In genomic region chr15:63291507-63291906, GRCh38 we compare ENCODE assay signal across 14 cellular contexts. TPM values are rescaled to one million over a fixed set of nuclear protein-coding genes. Genes with fewer than 3 reads are reported as not detected.
DNase-seq lines count a peak whose midpoint lies in the region; ATAC-seq lines count a peak whose summit lies in the region.
"Had no signal": no experiment of that assay in that cellular context is flagged by ENCODE, and none has a peak within 500 bp of the region (broad histone marks: within the 10 kb centered on the region; RNA-seq: fewer than 3 reads in every experiment).

No MANE protein-coding gene starts in this region.

- no peak overlapping the region for H3K27ac Mint-ChIP-seq in naive thymus-derived CD8-positive, alpha-beta T cell
- H3K27ac Mint-ChIP-seq: activated B cell treated with CpG ODN at 0.5 μM for 24 hours; activated T-helper 1 cell treated with anti-CD3 and anti-CD28 coated beads, Interleukin-12 subunit alpha, Interleukin-12 subunit beta, Interleukin-2, Interleukin-4 antibody, amounts not matched to agents 30 ng/mL and 10 ng/mL and 1 ng/mL, durations not matched to agents 14 hours and 24 hours and 36 hours had no signal

- no peak overlapping the region for H2AFZ ChIP-seq in ACC112 (ENCODE audit: low read length, unreplicated experiment)

- H3K27ac ChIP-seq in ACC112 (ENCODE audit: low read depth, low read length), result peak overlapping the region; percentile 93
- no peak overlapping the region for H3K27ac ChIP-seq in mesendoderm (ENCODE audit: low read depth, low read length)

- H3K79me2 ChIP-seq in ACC112 (ENCODE audit: control insufficient read depth, insufficient read depth, low read length, unreplicated experiment) (no peaks in the 10 kb centered on the region), mesendoderm (ENCODE audit: control insufficient read depth, insufficient read depth, low read length) (no peaks in the 10 kb centered on the region)

- peaks cover 2 to 20% (median 15%) of the 10 kb centered on the region in 4 donors for H3K4me1 Mint-ChIP-seq in naive thymus-derived CD8-positive, alpha-beta T cell

- peaks cover 7% of the 10 kb centered on the region for H3K36me3 ChIP-seq in ACC112 (ENCODE audit: insufficient read depth, low read length)
- no peaks in the 10 kb centered on the region for H3K36me3 ChIP-seq in mesendoderm (ENCODE audit: control insufficient read depth, insufficient read depth, low read length)

- no peak overlapping the region for H3K4me3 Mint-ChIP-seq in naive thymus-derived CD8-positive, alpha-beta T cell
- H3K4me3 Mint-ChIP-seq: activated B cell treated with CpG ODN at 0.5 μM for 24 hours; activated T-helper 1 cell treated with anti-CD3 and anti-CD28 coated beads, Interleukin-12 subunit alpha, Interleukin-12 subunit beta, Interleukin-2, Interleukin-4 antibody, amounts not matched to agents 30 ng/mL and 10 ng/mL and 1 ng/mL, durations not matched to agents 14 hours and 24 hours and 36 hours had no signal

- no peak for ATAC-seq in naive thymus-derived CD8-positive, alpha-beta T cell
- ATAC-seq in sciatic nerve (no peak), HG02840 (IDR thresholded peaks at IDR 0.05; ENCODE audit: low FRiP score, unreplicated experiment) (no peak)

- peak; percentile 83 for DNase-seq in LHCN-M2 (ENCODE audit: low read depth)
- DNase-seq in dermis microvascular lymphatic vessel endothelial cell (ENCODE audit: low read depth in 2 of 2), result peak; percentile 63 to 84
- DNase-seq in mesendoderm, result no peak
- no peak for DNase-seq in naive thymus-derived CD8-positive, alpha-beta T cell
- DNase-seq in sciatic nerve (ENCODE audit: low spot score), result no peak
- no peak for DNase-seq in Ammon's horn (ENCODE audit: low spot score)
- DNase-seq: activated B cell treated with CpG ODN at 0.5 μM for 24 hours; C1 segment of cervical spinal cord; NCI-H1694; retina; stimulated activated CD8-positive, alpha-beta memory T cell treated with anti-CD3 and anti-CD28 coated beads, Interleukin-4, amount 100 ng/mL, for 48 hours had no signal

- no peak overlapping the region for H2AK5ac ChIP-seq in mesendoderm (ENCODE audit: low read length)

- intact Hi-C loops in sciatic nerve (cut with DNase I), result loop anchor here (5.0 kb wide), 1 partner anchor 111 kb away; no protein-coding TSS in a partner anchor

- H3K18ac ChIP-seq in mesendoderm (ENCODE audit: low read length), result peak overlapping the region; percentile 68

- no peak overlapping the region for H3K9ac ChIP-seq in mesendoderm (ENCODE audit: low read length)

- no peak overlapping the region for H3K4ac ChIP-seq in mesendoderm (ENCODE audit: low read depth, low read length)

- no peak overlapping the region for H3K23ac ChIP-seq in mesendoderm (ENCODE audit: low read length)

- H3K27me3 ChIP-seq in ACC112 (ENCODE audit: insufficient read depth, low read length), result no peaks in the 10 kb centered on the region
- no peaks in the 10 kb centered on the region for H3K27me3 ChIP-seq in mesendoderm (ENCODE audit: insufficient read depth, low read length, poor library complexity)

- H3K79me1 ChIP-seq in mesendoderm (ENCODE audit: low read length), result no peaks in the 10 kb centered on the region

- H4K5ac ChIP-seq in mesendoderm (ENCODE audit: low read length), result no peak overlapping the region

- no peak overlapping the region for H3K4me2 ChIP-seq in mesendoderm (ENCODE audit: low read length)

- no peak overlapping the region for H2BK15ac ChIP-seq in mesendoderm (replicated peaks; ENCODE audit: low read depth)

- peaks cover 0 to 76% (median 12%) of the 10 kb centered on the region in 3 donors for H3K36me3 Mint-ChIP-seq in naive thymus-derived CD8-positive, alpha-beta T cell

- H2BK5ac ChIP-seq in mesendoderm (ENCODE audit: low read length), result no peak overlapping the region

- no peak overlapping the region for H4K8ac ChIP-seq in mesendoderm (ENCODE audit: low read depth, low read length)

- H3K4me3 ChIP-seq in ACC112 (ENCODE audit: low read depth, low read length), result no peak overlapping the region
- H3K4me3 ChIP-seq in mesendoderm (ENCODE audit: low read length), result no peak overlapping the region

- H3K27me3 Mint-ChIP-seq in naive thymus-derived CD8-positive, alpha-beta T cell, result no peaks in the 10 kb centered on the region
- H3K27me3 Mint-ChIP-seq: activated B cell treated with CpG ODN at 0.5 μM for 24 hours had no signal

- H2BK120ac ChIP-seq in mesendoderm (ENCODE audit: low read depth, low read length), result no peak overlapping the region

- no peak overlapping the region for H3K56ac ChIP-seq in mesendoderm (ENCODE audit: low read length)

- peaks cover 37% of the 10 kb centered on the region for H3K4me1 ChIP-seq in ACC112 (ENCODE audit: control insufficient read depth, insufficient read depth, low read length, unreplicated experiment)
- no peaks in the 10 kb centered on the region for H3K4me1 ChIP-seq in mesendoderm (ENCODE audit: control insufficient read depth, low read depth, low read length)

- POLR2A ChIA-PET in naive thymus-derived CD8-positive, alpha-beta T cell (lab: Charles Lee), result interaction anchor here (1.2 kb wide), 1 partner anchor 172 kb away, joined by 4 read pairs; no protein-coding TSS in a partner anchor

- H3K9me3 Mint-ChIP-seq in naive thymus-derived CD8-positive, alpha-beta T cell, result no peaks in the 10 kb centered on the region
- H3K9me3 Mint-ChIP-seq: activated B cell treated with CpG ODN at 0.5 μM for 24 hours; activated T-helper 1 cell treated with anti-CD3 and anti-CD28 coated beads, Interleukin-12 subunit alpha, Interleukin-12 subunit beta, Interleukin-2, Interleukin-4 antibody, amounts not matched to agents 30 ng/mL and 10 ng/mL and 1 ng/mL, durations not matched to agents 14 hours and 24 hours and 36 hours had no signal

RNA-seq across cellular contexts. Expression of gene APH1B, which starts 14.1 kb away (rescaled TPM):
- total RNA-seq in LHCN-M2 (2014; rRNA removed) (27.3 and 32.8 TPM in 2 replicates), dermis microvascular lymphatic vessel endothelial cell (18.9 and 27.1 TPM in 2 replicates), sciatic nerve (22.5 TPM)
- 17.8 TPM for polyA plus RNA-seq in LHCN-M2 (2012)
- polyA plus RNA-seq in mesendoderm (2013, experiment 1 of 2), result 7.5 TPM
- 6.9 TPM for polyA plus RNA-seq in mesendoderm (2013, experiment 2 of 2)
- total RNA-seq in naive thymus-derived CD8-positive, alpha-beta T cell, result 10 to 100 TPM; 27.0 to 28.5 TPM
- 10 to 100 TPM in 2 of 3 donors, 1 to 10 TPM in 1; 8.3 to 14.3 (median 11.1) TPM for polyA plus RNA-seq in naive thymus-derived CD8-positive, alpha-beta T cell

Comparison
In these comparisons a context has a peak if more than half of its experiments do, and no peak if none do; other contexts are left out.
1. DNase-seq: peak in LHCN-M2 (single experiment) and dermis microvascular lymphatic vessel endothelial cell (2 of 2); none in mesendoderm (single experiment), naive thymus-derived CD8-positive, alpha-beta T cell (0 of 10), sciatic nerve (single experiment) and Ammon's horn (single experiment).